8 cellular contexts compared by ENCODE assay signal in genomic region chr5:1167728-1168709, GRCh38. TPM values are rescaled to one million over a fixed set of nuclear protein-coding genes. Genes with fewer than 3 reads are reported as not detected.
A peak's percentile ranks its signal among the peaks of the same experiment; 100 is the strongest.
DNase-seq lines count a peak whose midpoint lies in the region; ATAC-seq and TF ChIP-seq lines count a peak whose summit lies in the region.

No MANE protein-coding gene starts in this region.

- H3K4me1 Mint-ChIP-seq in activated T-cell treated with anti-CD3 and anti-CD28 coated beads, Interleukin-2, amount 50 U/mL, for 4 hours (ENCODE audit: low read depth): peaks cover 2% of the 10 kb centered on the region
- peaks cover 16% of the 10 kb centered on the region for H3K4me1 Mint-ChIP-seq in nephron
- peaks cover 9% of the 10 kb centered on the region for H3K4me1 Mint-ChIP-seq in stimulated activated naive CD8-positive, alpha-beta T cell treated with anti-CD3 and anti-CD28 coated beads, Interleukin-15, Interleukin-2, amounts not matched to agents 100 ng/mL and 50 ng/mL, for 24 hours (ENCODE audit: low read depth)

- CTCF ChIA-PET in PC-9 (lab: Charles Lee): interaction anchor here (0.6 to 1.9 kb wide), 14 partner anchors 18 to 736 kb away, joined by 3 to 18 read pairs (median 3); partner anchors contain the start of gene MRPL36

- H3K36me3 Mint-ChIP-seq in activated T-cell treated with anti-CD3 and anti-CD28 coated beads, Interleukin-2, amount 50 U/mL, for 4 hours (ENCODE audit: insufficient read depth): no peaks in the 10 kb centered on the region
- H3K36me3 Mint-ChIP-seq in nephron (ENCODE audit: low read depth): no peaks in the 10 kb centered on the region
- H3K36me3 Mint-ChIP-seq in stimulated activated naive CD8-positive, alpha-beta T cell treated with anti-CD3 and anti-CD28 coated beads, Interleukin-15, Interleukin-2, amounts not matched to agents 100 ng/mL and 50 ng/mL, for 24 hours (ENCODE audit: low read depth): no peaks in the 10 kb centered on the region

- H3K27ac Mint-ChIP-seq in nephron: no peak overlapping the region
- no peak overlapping the region for H3K27ac Mint-ChIP-seq in stimulated activated naive CD8-positive, alpha-beta T cell treated with anti-CD3 and anti-CD28 coated beads, Interleukin-15, Interleukin-2, amounts not matched to agents 100 ng/mL and 50 ng/mL, for 24 hours

- TF ChIP-seq CTCF in PC-9 (conservative IDR thresholded peaks at IDR 0.05) (peak; percentile 89), fibroblast of lung (conservative IDR thresholded peaks at IDR 0.05 in 1 of 2, IDR thresholded peaks at IDR 0.05 in 1 of 2; ENCODE audit: low read depth in 1 of 2, low read length in 2 of 2) (peak; percentile 75 to 83), nephron (IDR thresholded peaks at IDR 0.05; ENCODE audit: unreplicated experiment in 3 of 3) (peak; percentile 64 to 78 (median 70))

- H2AFZ ChIP-seq in PC-9 (no peak overlapping the region), fibroblast of lung (ENCODE audit: low read length) (peak overlapping the region; percentile 59)

- no peaks in the 10 kb centered on the region for H3K36me3 ChIP-seq in PC-9 (ENCODE audit: low read depth)
- H3K36me3 ChIP-seq in fibroblast of lung (ENCODE audit: control insufficient read depth, insufficient read depth, low read length): no peaks in the 10 kb centered on the region

- DNase-seq in C1 segment of cervical spinal cord (lab: John Stamatoyannopoulos, UW) (peak in 11 of 14 donors; percentile 4 to 60 (median 39)), HuH-7.5 (ENCODE audit: low spot score) (peak; percentile 86), PC-9 (peak; percentile 62 to 87), fibroblast of lung (ENCODE audit: low read depth in 2 of 2) (peak; percentile 39 to 76)
- DNase-seq in activated T-cell treated with anti-CD3 and anti-CD28 coated beads, Interleukin-2, amount 50 U/mL, for 4 hours: peak; percentile 57

- no peaks in the 10 kb centered on the region for H3K9me2 ChIP-seq in PC-9 (ENCODE audit: insufficient read depth)

- H3K27ac ChIP-seq in PC-9 (no peak overlapping the region), fibroblast of lung (ENCODE audit: insufficient read depth, low read length) (no peak overlapping the region)

- H3F3A ChIP-seq in PC-9 (ENCODE audit: insufficient read depth, low read depth): peaks cover 5% of the 10 kb centered on the region

- H3K4me3 ChIP-seq in PC-9: no peak overlapping the region
- H3K4me3 ChIP-seq in fibroblast of lung (replicated peaks in 1 of 4; ENCODE audit: control extremely low read depth in 1 of 4, insufficient read depth in 1 of 4, low read depth in 3 of 4, low read length in 4 of 4): peak overlapping the region in 3 of 4 experiments; percentile 15 to 24 (median 16)

- intact Hi-C loops in PC-9 (cut with micrococcal nuclease; ENCODE audit: unreplicated experiment): loop anchor here (1.0 to 5.0 kb wide), 9 partner anchors 77 to 851 kb away; partner anchors contain the start of gene CLPTM1L

- no peak overlapping the region for H3K9ac ChIP-seq in fibroblast of lung (ENCODE audit: insufficient read depth, low read length)

- ATAC-seq in GM19468 (IDR thresholded peaks at IDR 0.05; ENCODE audit: extremely low read depth, unreplicated experiment): peak; percentile 21
- ATAC-seq in activated T-cell treated with anti-CD3 and anti-CD28 coated beads, Interleukin-2, amount 50 U/mL, for 4 hours: peak; percentile 77 to 79

- POLR2A ChIA-PET in PC-9 (lab: Charles Lee; ENCODE audit: unreplicated experiment): no interaction called here

- H3K27me3 ChIP-seq in PC-9 (ENCODE audit: insufficient read depth, low read depth) (peaks cover 42% of the 10 kb centered on the region), fibroblast of lung (ENCODE audit: control insufficient read depth, insufficient read depth, low read length) (no peaks in the 10 kb centered on the region)

- BruUV-seq in PC-9 (replicated peaks; lab: Mats Ljungman, UMichigan): no TSS peak

- H3K79me2 ChIP-seq in PC-9 (ENCODE audit: low read depth) (no peaks in the 10 kb centered on the region), fibroblast of lung (ENCODE audit: control insufficient read depth, insufficient read depth, low read length) (no peaks in the 10 kb centered on the region)

- H3K4me3 Mint-ChIP-seq in activated T-cell treated with anti-CD3 and anti-CD28 coated beads, Interleukin-2, amount 50 U/mL, for 4 hours: peak overlapping the region; percentile 52
- H3K4me3 Mint-ChIP-seq in nephron: peak overlapping the region; percentile 72 to 81 (median 75)
- peak overlapping the region; percentile 50 for H3K4me3 Mint-ChIP-seq in stimulated activated naive CD8-positive, alpha-beta T cell treated with anti-CD3 and anti-CD28 coated beads, Interleukin-15, Interleukin-2, amounts not matched to agents 100 ng/mL and 50 ng/mL, for 24 hours

- H3K9me3 Mint-ChIP-seq in activated T-cell treated with anti-CD3 and anti-CD28 coated beads, Interleukin-2, amount 50 U/mL, for 4 hours: no peaks in the 10 kb centered on the region
- H3K9me3 Mint-ChIP-seq in nephron: no peaks in the 10 kb centered on the region
- no peaks in the 10 kb centered on the region for H3K9me3 Mint-ChIP-seq in stimulated activated naive CD8-positive, alpha-beta T cell treated with anti-CD3 and anti-CD28 coated beads, Interleukin-15, Interleukin-2, amounts not matched to agents 100 ng/mL and 50 ng/mL, for 24 hours

- peaks cover 15% of the 10 kb centered on the region for H3K27me3 Mint-ChIP-seq in activated T-cell treated with anti-CD3 and anti-CD28 coated beads, Interleukin-2, amount 50 U/mL, for 4 hours (ENCODE audit: low read depth)
- peaks cover 32% of the 10 kb centered on the region for H3K27me3 Mint-ChIP-seq in nephron (ENCODE audit: low read depth)
- peaks cover 12% of the 10 kb centered on the region for H3K27me3 Mint-ChIP-seq in stimulated activated naive CD8-positive, alpha-beta T cell treated with anti-CD3 and anti-CD28 coated beads, Interleukin-15, Interleukin-2, amounts not matched to agents 100 ng/mL and 50 ng/mL, for 24 hours

- H4K20me1 ChIP-seq in PC-9 (ENCODE audit: insufficient read depth) (no peaks in the 10 kb centered on the region; the same call in 1 of the 2 replicates), fibroblast of lung (ENCODE audit: control insufficient read depth, extremely low read depth, insufficient read depth, low read length) (no peaks in the 10 kb centered on the region)

- H3K9me3 ChIP-seq in PC-9 (ENCODE audit: insufficient read depth, low read depth) (no peaks in the 10 kb centered on the region), fibroblast of lung (ENCODE audit: control insufficient read depth, insufficient read depth, low read depth, low read length) (no peaks in the 10 kb centered on the region)

- H3K4me1 ChIP-seq in PC-9 (replicated peaks; ENCODE audit: insufficient read depth) (no peaks in the 10 kb centered on the region), fibroblast of lung (ENCODE audit: control insufficient read depth, extremely low read depth, insufficient read depth, low read length) (no peaks in the 10 kb centered on the region)

- H3K4me2 ChIP-seq in PC-9: peak overlapping the region; percentile 17
- H3K4me2 ChIP-seq in fibroblast of lung (ENCODE audit: extremely low read depth, insufficient read depth, low read length): peak overlapping the region; percentile 62

RNA-seq across cellular contexts. Expression of gene SLC6A19, which starts 33.4 kb away (rescaled TPM):
- total RNA-seq in PC-9 (2021): not detected in 2 replicates
- total RNA-seq in activated T-cell treated with anti-CD3 and anti-CD28 coated beads, Interleukin-2, amount 50 U/mL, for 4 hours: under 1 TPM in 1 of 3 donors, not detected in 2; 0.08 TPM
- not detected in 2 replicates for total RNA-seq in fibroblast of lung
- not detected in 2 replicates for polyA plus RNA-seq in fibroblast of lung
- polyA plus RNA-seq in fibroblast of lung (2012): not detected in 2 replicates
- polyA minus RNA-seq in fibroblast of lung (ENCODE audit: low replicate concordance): not detected in 2 replicates

RNA-seq across cellular contexts. Expression of gene SLC12A7, which starts 56.2 kb away (rescaled TPM):
- total RNA-seq in PC-9 (2021): 174 and 207 TPM in 2 replicates
- 10 to 100 TPM; 13.6 to 26.8 (median 18.5) TPM for total RNA-seq in activated T-cell treated with anti-CD3 and anti-CD28 coated beads, Interleukin-2, amount 50 U/mL, for 4 hours
- total RNA-seq in fibroblast of lung: 20.5 and 23.9 TPM in 2 replicates
- 2.7 and 2.9 TPM in 2 replicates for polyA plus RNA-seq in fibroblast of lung
- 7.2 and 9.6 TPM in 2 replicates for polyA plus RNA-seq in fibroblast of lung (2012)
- polyA minus RNA-seq in fibroblast of lung (ENCODE audit: low replicate concordance): 16.4 and 23.2 TPM in 2 replicates

RNA-seq across cellular contexts. Expression of gene SLC6A18, which starts 57.2 kb away (rescaled TPM):
- total RNA-seq in PC-9 (2021): not detected in 2 replicates
- total RNA-seq in activated T-cell treated with anti-CD3 and anti-CD28 coated beads, Interleukin-2, amount 50 U/mL, for 4 hours: not detected
- not detected in 2 replicates for total RNA-seq in fibroblast of lung
- polyA plus RNA-seq in fibroblast of lung: not detected in 2 replicates
- polyA plus RNA-seq in fibroblast of lung (2012): not detected in 2 replicates
- not detected in 2 replicates for polyA minus RNA-seq in fibroblast of lung (ENCODE audit: low replicate concordance)
